20 cellular contexts compared by ENCODE assay signal in genomic region chr6:143774347-143774746, GRCh38.
DNase-seq lines count a peak whose midpoint lies in the region; TF ChIP-seq lines count a peak whose summit lies in the region.
"Had no signal": no experiment of that assay in that cellular context is flagged by ENCODE, and none has a peak within 500 bp of the region (broad histone marks: within the 10 kb centered on the region; RNA-seq: fewer than 3 reads in every experiment).

No MANE protein-coding gene starts in this region.

- no peak overlapping the region for H2AFZ ChIP-seq in OCI-LY7 (ENCODE audit: low read length)

- H3K9me3 ChIP-seq in left ventricle myocardium inferior (replicated peaks) (no peaks in the 10 kb centered on the region), uterus (no peaks in the 10 kb centered on the region), endodermal cell (ENCODE audit: control insufficient read depth, low read length) (no peaks in the 10 kb centered on the region), OCI-LY7 (ENCODE audit: low read length) (no peaks in the 10 kb centered on the region)
- H3K9me3 ChIP-seq: BLaER1, SJSA1 had no signal

- H3K9me2 ChIP-seq in OCI-LY7 (ENCODE audit: insufficient read depth, low read length) = no peaks in the 10 kb centered on the region

- H3K4me2 ChIP-seq in OCI-LY7 (ENCODE audit: low read length) = no peak overlapping the region
- H3K4me2 ChIP-seq: BLaER1 had no signal

- H3K27me3 Mint-ChIP-seq in brain (no peaks in the 10 kb centered on the region), endodermal cell (ENCODE audit: insufficient read depth) (no peaks in the 10 kb centered on the region)
- H3K27me3 Mint-ChIP-seq: activated CD4-positive, alpha-beta memory T cell treated with anti-CD3 and anti-CD28 coated beads for 36 hours; T-helper 17 cell had no signal

- CTCF ChIA-PET in OCI-LY7 (lab: Charles Lee; ENCODE audit: unreplicated experiment) = no interaction called here

- H3K4me1 ChIP-seq in left ventricle myocardium inferior (peaks cover 46% of the 10 kb centered on the region), uterus (peaks cover 0 to 12% of the 10 kb centered on the region in 2 donors), endodermal cell (ENCODE audit: control insufficient read depth, insufficient read depth, low read length) (no peaks in the 10 kb centered on the region), OCI-LY7 (ENCODE audit: insufficient read depth, low read length, poor library complexity, severe bottlenecking) (no peaks in the 10 kb centered on the region)
- H3K4me1 ChIP-seq: BLaER1 had no signal

- H3K4me3 ChIP-seq in left ventricle myocardium inferior = no peak overlapping the region
- no peak overlapping the region for H3K4me3 ChIP-seq in uterus
- no peak overlapping the region for H3K4me3 ChIP-seq in endodermal cell (ENCODE audit: low read length)
- no peak overlapping the region for H3K4me3 ChIP-seq in OCI-LY7 (ENCODE audit: low read depth, low read length, poor library complexity, severe bottlenecking)
- H3K4me3 ChIP-seq: BLaER1, SJSA1 had no signal

- no TSS peak for BruUV-seq in OCI-LY7 (replicated peaks; lab: Mats Ljungman, UMichigan)

- H3K9me3 Mint-ChIP-seq in brain (no peaks in the 10 kb centered on the region), endodermal cell (no peaks in the 10 kb centered on the region)
- H3K9me3 Mint-ChIP-seq: activated CD4-positive, alpha-beta memory T cell treated with anti-CD3 and anti-CD28 coated beads for 36 hours had no signal

- no peaks in the 10 kb centered on the region for H3K36me3 Mint-ChIP-seq in brain
- peaks cover 69% of the 10 kb centered on the region for H3K36me3 Mint-ChIP-seq in endodermal cell (ENCODE audit: low read depth)

- no peaks in the 10 kb centered on the region for H3K27me3 ChIP-seq in left ventricle myocardium inferior (ENCODE audit: low read depth)
- no peaks in the 10 kb centered on the region for H3K27me3 ChIP-seq in uterus
- no peaks in the 10 kb centered on the region for H3K27me3 ChIP-seq in endodermal cell (ENCODE audit: control insufficient read depth, insufficient read depth, low read length, poor library complexity, severe bottlenecking)
- H3K27me3 ChIP-seq: BLaER1, brain microvascular endothelial cell, SJSA1 had no signal

- H3K79me2 ChIP-seq in OCI-LY7 (ENCODE audit: insufficient read depth, low read depth, low read length) = no peaks in the 10 kb centered on the region

- TF ChIP-seq POLR2A in uterus (IDR thresholded peaks at IDR 0.05) = no peak

- H3K36me3 ChIP-seq in left ventricle myocardium inferior = peaks cover 26% of the 10 kb centered on the region
- no peaks in the 10 kb centered on the region for H3K36me3 ChIP-seq in uterus
- H3K36me3 ChIP-seq in endodermal cell (ENCODE audit: control insufficient read depth, insufficient read depth, low read length) = peaks cover 94% of the 10 kb centered on the region
- no peaks in the 10 kb centered on the region for H3K36me3 ChIP-seq in OCI-LY7 (ENCODE audit: insufficient read depth, low read length)

- no peak overlapping the region for H3K9ac ChIP-seq in endodermal cell (ENCODE audit: extremely low read depth, low read length, poor library complexity, severe bottlenecking)
- H3K9ac ChIP-seq: BLaER1 had no signal

- H3K27ac Mint-ChIP-seq in brain = peak overlapping the region in 4 of 5 experiments; percentile 23 to 76 (median 43)
- H3K27ac Mint-ChIP-seq in endodermal cell = no peak overlapping the region
- H3K27ac Mint-ChIP-seq: activated CD4-positive, alpha-beta memory T cell treated with anti-CD3 and anti-CD28 coated beads for 36 hours; T-helper 17 cell had no signal

- H3K27ac ChIP-seq in left ventricle myocardium inferior (replicated peaks) (peak overlapping the region; percentile 61), uterus (peak overlapping the region; percentile 79), endodermal cell (ENCODE audit: low read depth, low read length) (no peak overlapping the region), OCI-LY7 (ENCODE audit: low read depth, low read length, poor library complexity, severe bottlenecking) (no peak overlapping the region)
- H3K27ac ChIP-seq: BLaER1, brain microvascular endothelial cell, SJSA1 had no signal

- POLR2A ChIA-PET in OCI-LY7 (lab: Charles Lee) = no interaction called here

- 98 to 100% methylated on average over 2 of the region's 2 CpGs for WGBS in endodermal cell (ENCODE audit: insufficient coverage in 1 of 2, insufficient read length in 1 of 2), 2 experiments

- intact Hi-C loops in left ventricle myocardium inferior (cut with micrococcal nuclease) (no loop called here), uterus (cut with DNase I; ENCODE audit: low total_unique reads) (no loop called here), OCI-LY7 (cut with micrococcal nuclease; ENCODE audit: unreplicated experiment) (no loop called here)

- H3K4me3 Mint-ChIP-seq in brain = peak overlapping the region in 1 of 5 experiments; percentile 76
- H3K4me3 Mint-ChIP-seq in endodermal cell = no peak overlapping the region
- H3K4me3 Mint-ChIP-seq: activated CD4-positive, alpha-beta memory T cell treated with anti-CD3 and anti-CD28 coated beads for 36 hours; T-helper 17 cell had no signal

- no peak for DNase-seq in left ventricle myocardium inferior
- peak; percentile 15 for DNase-seq in pons (ENCODE audit: low spot score)
- peak in 1 of 2 donors; percentile 28 for DNase-seq in uterus
- no peak for DNase-seq in endodermal cell
- DNase-seq in OCI-LY7 (ENCODE audit: low spot score) = no peak
- no peak for DNase-seq in NCI-H2029 treated with DMSO at 0.1 percent for 48 hours (lab: John Stamatoyannopoulos, UW)
- no peak for DNase-seq in NOMO-1 (lab: John Stamatoyannopoulos, UW; ENCODE audit: unreplicated experiment in 2 of 2)
- DNase-seq: activated CD4-positive, alpha-beta memory T cell treated with anti-CD3 and anti-CD28 coated beads for 36 hours; activated naive CD4-positive, alpha-beta T cell treated with Interleukin-2 at 50 U/mL for 16 hours; brain microvascular endothelial cell; KG1; kidney glomerular epithelial cell; NCI-H524; nucleus accumbens; stimulated activated CD4-positive, alpha-beta T cell treated with anti-CD3 and anti-CD28 coated beads, Interleukin-2, amount 100 ng/mL, for 48 hours; substantia nigra; T-helper 17 cell had no signal

- H4K20me1 ChIP-seq in OCI-LY7 (ENCODE audit: insufficient read depth, low read length) = no peaks in the 10 kb centered on the region
- H4K20me1 ChIP-seq: BLaER1 had no signal

- no peak for TF ChIP-seq CTCF in brain (conservative IDR thresholded peaks at IDR 0.05)
- TF ChIP-seq CTCF in left ventricle myocardium inferior (IDR thresholded peaks at IDR 0.05; ENCODE audit: borderline replicate concordance) = no peak
- no peak for TF ChIP-seq CTCF in uterus (IDR thresholded peaks at IDR 0.05)
- no peak for TF ChIP-seq CTCF in endodermal cell (conservative IDR thresholded peaks at IDR 0.05)
- no peak for TF ChIP-seq CTCF in OCI-LY7 (conservative IDR thresholded peaks at IDR 0.05; ENCODE audit: low read length)

- peaks cover 33% of the 10 kb centered on the region for H3K4me1 Mint-ChIP-seq in brain
- H3K4me1 Mint-ChIP-seq in endodermal cell = no peaks in the 10 kb centered on the region

Comparison
In these comparisons a context has a peak if more than half of its experiments do, and no peak if none do; other contexts are left out.
1. H3K27ac ChIP-seq: peak in left ventricle myocardium inferior (single experiment) and uterus (2 of 2); none in endodermal cell (single experiment) and OCI-LY7 (single experiment).